8 cellular contexts compared by ENCODE assay signal in the genomic region with DNA sequence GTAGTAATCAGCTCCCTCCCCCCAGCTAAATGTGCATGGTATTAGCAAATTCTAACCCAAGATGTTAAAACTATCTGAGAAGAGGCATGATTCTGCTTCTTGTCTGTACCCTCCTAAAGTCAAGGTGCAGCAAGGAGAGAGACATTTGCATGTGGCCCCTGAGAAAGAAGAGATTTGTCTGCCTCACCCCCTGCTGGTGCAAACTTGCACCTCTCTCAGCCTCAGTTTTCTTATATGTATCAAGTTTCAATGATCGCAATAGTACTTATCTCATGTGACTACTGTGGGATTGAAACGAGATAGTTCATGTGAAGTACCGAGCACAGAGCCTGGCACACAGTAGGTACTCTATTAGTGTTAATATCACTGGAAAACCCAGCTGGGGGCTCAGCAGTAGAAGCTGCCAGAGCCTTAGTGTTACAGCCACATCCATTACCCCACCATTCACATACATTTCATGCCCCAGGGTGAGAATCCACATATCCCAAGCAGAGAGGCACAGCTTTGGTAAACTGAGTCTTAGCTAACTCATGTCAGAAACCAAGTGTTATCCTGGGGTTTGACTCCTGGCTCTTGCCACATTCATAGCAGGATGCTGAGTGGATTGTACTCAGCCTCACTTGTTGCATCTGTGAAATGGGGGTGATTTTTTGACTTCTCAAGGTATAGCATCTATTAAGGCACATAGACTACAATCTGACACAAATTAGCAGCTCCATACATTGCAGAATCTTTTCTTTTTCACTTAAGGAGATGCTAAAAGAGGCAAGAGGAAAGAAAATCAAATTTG. TPM values are rescaled to one million over a fixed set of nuclear protein-coding genes. Genes with fewer than 3 reads are reported as not detected.
DNase-seq lines count a peak whose midpoint lies in the region; ATAC-seq, FAIRE-seq and TF ChIP-seq lines count a peak whose summit lies in the region.

No MANE protein-coding gene starts in this region.

- no peak for FAIRE-seq in RCC 7860 (lab: Jason Lieb, UNC)

- TF ChIP-seq CTCF in fibroblast of villous mesenchyme (IDR thresholded peaks at IDR 0.05; ENCODE audit: insufficient read depth, low read depth, low read length), result peak; percentile 43

- peak; percentile 38 for ATAC-seq in GM18909 (IDR thresholded peaks at IDR 0.05; ENCODE audit: poor library complexity, unreplicated experiment)

- DNase-seq in ACHN (peak; percentile 69), RCC 7860 (ENCODE audit: low spot score) (peak; percentile 30), fibroblast of villous mesenchyme (ENCODE audit: low read depth) (no peak), NCI-H1417 treated with DMSO at 0.1 percent for 48 hours (lab: John Stamatoyannopoulos, UW) (no peak), NCI-H2227 treated with DMSO at 0.1 percent for 48 hours (lab: John Stamatoyannopoulos, UW) (no peak), NCI-H2107 treated with DMSO at 0.1 percent for 48 hours (lab: John Stamatoyannopoulos, UW; ENCODE audit: unreplicated experiment) (no peak), nucleus accumbens (lab: John Stamatoyannopoulos, UW) (no peak)

- in situ Hi-C loops in ACHN (cut with HindIII; ENCODE audit: low pct_ligation_motif_present, low pct_unique_long_range_greater_than_20kb, low sequenced_read_pairs), result no loop called here

- no peak overlapping the region for H3K4me3 ChIP-seq in fibroblast of villous mesenchyme (ENCODE audit: low read depth, low read length)

RNA-seq across cellular contexts. Expression of a gene that starts 24.9 kb away (rescaled TPM):
- total RNA-seq in fibroblast of villous mesenchyme, result 441 and 647 TPM in 2 replicates

Comparison
In these comparisons a context has a peak if more than half of its experiments do, and no peak if none do; other contexts are left out.
1. DNase-seq: peak in ACHN (single experiment) and RCC 7860 (single experiment); none in fibroblast of villous mesenchyme (single experiment), NCI-H1417 treated with DMSO at 0.1 percent for 48 hours (single experiment), NCI-H2227 treated with DMSO at 0.1 percent for 48 hours (single experiment), NCI-H2107 treated with DMSO at 0.1 percent for 48 hours (single experiment) and nucleus accumbens (0 of 56).